ENCODE assay signal across 11 cellular contexts in genomic region chr17:59410049-59410437, GRCh38.
"Had no signal": no experiment of that assay in that cellular context is flagged by ENCODE, and none has a peak within 500 bp of the region (broad histone marks: within the 10 kb centered on the region; RNA-seq: fewer than 3 reads in every experiment).

No MANE protein-coding gene starts in this region.

- ATAC-seq: GM23338, HCT116 had no signal

- H3K27ac ChIP-seq: GM23248 had no signal

- DNase-seq: GM23248, GOT3, H7, H9, HCEC 1CT, HFFc6 had no signal

- H3K27ac Mint-ChIP-seq: GM23338, H9, HFFc6 had no signal

- H3K9ac ChIP-seq: GM23248 had no signal

- H3K4me2 ChIP-seq: GM23338 had no signal

- H3K36me3 ChIP-seq: HAP-1 had no signal

- H2AFZ ChIP-seq: GM23248, GM23338 had no signal

- H3K4me3 ChIP-seq: GM23248, GM23338, HAP-1 had no signal

- H3K4me3 Mint-ChIP-seq: GM23338, H9, HFFc6 had no signal

- FAIRE-seq: H1, H54 had no signal
